9 cellular contexts compared by ENCODE assay signal in genomic region chr14:50677527-50678063, GRCh38. TPM values are rescaled to one million over a fixed set of nuclear protein-coding genes. Genes with fewer than 3 reads are reported as not detected.
A peak's percentile ranks its signal among the peaks of the same experiment; 100 is the strongest.
DNase-seq lines count a peak whose midpoint lies in the region; ATAC-seq, FAIRE-seq and TF ChIP-seq lines count a peak whose summit lies in the region.
"Had no signal": no experiment of that assay in that cellular context is flagged by ENCODE, and none has a peak within 500 bp of the region (broad histone marks: within the 10 kb centered on the region; RNA-seq: fewer than 3 reads in every experiment).

No MANE protein-coding gene starts in this region.

- no peak for TF ChIP-seq POLR2A in Peyer's patch (IDR thresholded peaks at IDR 0.05)

- peak overlapping the region; percentile 67 for H3K9ac ChIP-seq in keratinocyte (ENCODE audit: control insufficient read depth, extremely low read depth, insufficient read depth, low read length)

- peak overlapping the region; percentile 87 for H2AFZ ChIP-seq in keratinocyte (ENCODE audit: control insufficient read depth, low read length)

- TF ChIP-seq CTCF in GM10248 (IDR thresholded peaks at IDR 0.05; ENCODE audit: control extremely low read depth, extremely low read depth, low read depth, missing control alignments) (no peak), keratinocyte (optimal IDR thresholded peaks at IDR 0.05 in 1 of 3, IDR thresholded peaks at IDR 0.05 in 1 of 3, conservative IDR thresholded peaks at IDR 0.05 in 1 of 3; ENCODE audit: extremely low read depth in 1 of 3, insufficient read depth in 2 of 3, low read length in 3 of 3) (no peak), Peyer's patch (IDR thresholded peaks at IDR 0.05) (no peak)

- H3K79me2 ChIP-seq in keratinocyte (ENCODE audit: control insufficient read depth, insufficient read depth, low read length): no peaks in the 10 kb centered on the region

- H3K9me1 ChIP-seq in keratinocyte (ENCODE audit: control insufficient read depth, extremely low read depth, insufficient read depth, low read length): no peaks in the 10 kb centered on the region

- H3K27ac ChIP-seq in keratinocyte (ENCODE audit: control insufficient read depth, insufficient read depth, low read length): peak overlapping the region; percentile 84
- H3K27ac ChIP-seq in Peyer's patch: no peak overlapping the region

- POLR2A ChIA-PET in GM10248 (lab: Yijun Ruan, JAX): no interaction called here

- dilution Hi-C loops in keratinocyte (cut with MboI; ENCODE audit: extremely low pct_ligation_motif_present, low sequenced_read_pairs): no loop called here

- H3K36me3 ChIP-seq in keratinocyte (ENCODE audit: control insufficient read depth in 2 of 2, extremely low read depth in 1 of 2, insufficient read depth in 2 of 2, low read length in 2 of 2): no peaks in the 10 kb centered on the region
- H3K36me3 ChIP-seq in Peyer's patch: no peaks in the 10 kb centered on the region

- CTCF ChIA-PET in GM10248 (lab: Yijun Ruan, JAX): interaction anchor here (0.9 to 2.1 kb wide), 6 partner anchors 10 to 100 kb away, joined by 3 to 12 read pairs (median 6); no protein-coding TSS in a partner anchor

- no peaks in the 10 kb centered on the region for H4K20me1 ChIP-seq in keratinocyte (ENCODE audit: control insufficient read depth, extremely low read depth, insufficient read depth, low read length)

- H3K4me1 ChIP-seq in keratinocyte (ENCODE audit: control insufficient read depth, extremely low read depth, insufficient read depth, low read length): peaks cover 38% of the 10 kb centered on the region
- no peaks in the 10 kb centered on the region for H3K4me1 ChIP-seq in Peyer's patch

- peak; percentile 96 for FAIRE-seq in keratinocyte (lab: Jason Lieb, UNC)
- FAIRE-seq in frontal cortex (lab: Jason Lieb, UNC): no peak

- H3K4me3 ChIP-seq in keratinocyte (ENCODE audit: control insufficient read depth in 2 of 3, extremely low read depth in 1 of 3, insufficient read depth in 2 of 3, low read depth in 1 of 3, low read length in 3 of 3) (peak overlapping the region in 2 of 3 experiments; percentile 40 to 41), Peyer's patch (no peak overlapping the region)

- ATAC-seq in HG02870 (IDR thresholded peaks at IDR 0.05; ENCODE audit: unreplicated experiment): peak; percentile 70
- ATAC-seq in HG02970 (IDR thresholded peaks at IDR 0.05; ENCODE audit: low FRiP score, unreplicated experiment): no peak
- no peak for ATAC-seq in HG02571 (IDR thresholded peaks at IDR 0.05; ENCODE audit: unreplicated experiment)

- no peaks in the 10 kb centered on the region for H3K9me3 ChIP-seq in keratinocyte (ENCODE audit: control insufficient read depth, low read depth, low read length)
- H3K9me3 ChIP-seq in Peyer's patch: no peaks in the 10 kb centered on the region

- H3K27me3 ChIP-seq in keratinocyte (ENCODE audit: control insufficient read depth, extremely low read depth, insufficient read depth, low read length) (no peaks in the 10 kb centered on the region), Peyer's patch (no peaks in the 10 kb centered on the region)

- peak overlapping the region; percentile 76 for H3K4me2 ChIP-seq in keratinocyte (ENCODE audit: control insufficient read depth, extremely low read depth, insufficient read depth, low read depth, low read length)

- DNase-seq in GM10248 (ENCODE audit: extremely low spot score) (peak; percentile 29), SKM-1 (lab: John Stamatoyannopoulos, UW; ENCODE audit: unreplicated experiment) (peak; percentile 1), keratinocyte (ENCODE audit: low read depth, low spot score) (no peak), Peyer's patch (no peak), frontal cortex (ENCODE audit: low spot score in 2 of 2) (no peak)
- DNase-seq: left cardiac atrium had no signal

RNA-seq across cellular contexts. Expression of gene SAV1, which starts 9.5 kb away (rescaled TPM):
- 11.4 to 26.0 TPM (median 22.3 TPM) in 3 replicates for polyA plus RNA-seq in keratinocyte
- 28.7 TPM for polyA plus RNA-seq in keratinocyte (2011; ENCODE audit: low read depth)
- 17.6 and 32.3 TPM in 2 replicates for polyA plus RNA-seq in keratinocyte (2011; cell fraction: cytosol; rRNA removed)
- 14.2 and 18.4 TPM in 2 replicates for polyA plus RNA-seq in keratinocyte (2011; cell fraction: nucleus; rRNA removed)
- polyA plus RNA-seq in keratinocyte (2012; ENCODE audit: low replicate concordance): 18.7 and 25.5 TPM in 2 replicates
- 7.6 to 21.5 TPM (median 12.2 TPM) in 3 replicates for polyA minus RNA-seq in keratinocyte
- 14.2 TPM for polyA minus RNA-seq in keratinocyte (2011; cell fraction: cytosol; rRNA and poly(A)+ RNA removed)
- 10.9 and 13.7 TPM in 2 replicates for polyA minus RNA-seq in keratinocyte (2011; cell fraction: nucleus; rRNA and poly(A)+ RNA removed)
- 10 to 100 TPM; 16.6 to 23.9 (median 17.8) TPM for total RNA-seq in Peyer's patch
- 19.6 TPM for total RNA-seq in frontal cortex

Comparison
In these comparisons a context has a peak if more than half of its experiments do, and no peak if none do; other contexts are left out.
1. DNase-seq: peak in GM10248 (single experiment) and SKM-1 (single experiment); none in keratinocyte (single experiment), Peyer's patch (0 of 3) and frontal cortex (0 of 2).
2. H3K4me3 ChIP-seq: peak in keratinocyte (2 of 3); none in Peyer's patch (0 of 4).